1 cellular context compared by ENCODE assay signal in genomic region chr1:240797050-240797449, GRCh38.
TF ChIP-seq lines count a peak whose summit lies in the region.

No MANE protein-coding gene starts in this region.

TF ChIP-seq in endothelial cell of umbilical vein, 7 proteins besides CTCF, POLR2A, EP300 and RAD21 (continued from another document):
- TF ChIP-seq MYC (IDR thresholded peaks at IDR 0.05; ENCODE audit: low read depth, low read length) (no peak), POLR2AphosphoS5 (IDR thresholded peaks at IDR 0.05; ENCODE audit: insufficient read depth, low read depth, low read length) (no peak)
